In the genomic region with DNA sequence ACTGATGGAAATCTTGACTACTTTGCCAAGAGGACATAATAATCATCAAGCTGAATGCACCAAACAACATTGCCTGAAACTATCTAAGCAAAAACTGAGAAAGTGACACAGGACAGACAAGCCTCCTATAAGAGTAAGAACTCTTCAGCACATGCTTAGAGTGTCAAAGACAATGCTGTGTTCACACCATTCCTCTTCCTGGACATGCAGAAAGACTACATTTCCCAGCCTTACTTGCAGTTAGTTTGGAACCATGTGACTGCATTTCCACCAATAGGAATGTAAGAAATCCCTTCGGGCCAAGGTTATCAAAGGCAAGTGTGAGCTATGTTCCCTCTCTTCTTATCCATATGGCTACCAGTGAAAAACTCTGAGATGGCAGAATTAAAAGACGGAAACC, we compare ENCODE assay signal across 11 cellular contexts. TPM values are rescaled to one million over a fixed set of nuclear protein-coding genes. Genes with fewer than 3 reads are reported as not detected.
"Had no signal": no experiment of that assay in that cellular context is flagged by ENCODE, and none has a peak within 500 bp of the region (broad histone marks: within the 10 kb centered on the region; RNA-seq: fewer than 3 reads in every experiment).

No MANE protein-coding gene starts in this region.

RNA-seq across cellular contexts. Expression of a gene that starts 51.6 kb away (rescaled TPM):
- total RNA-seq: activated CD4-positive, alpha-beta memory T cell treated with anti-CD3 and anti-CD28 coated beads, Interleukin-2, amount 10 ng/mL, durations not matched to agents 7 days and 5 days; activated CD4-positive, alpha-beta T cell treated with anti-CD3 and anti-CD28 coated beads, Interleukin-2, amount 10 ng/mL, durations not matched to agents 7 days and 5 days; activated naive CD4-positive, alpha-beta T cell treated with anti-CD3 and anti-CD28 coated beads, Interleukin-2, amount 50 U/mL, for 72 hours; activated naive CD8-positive, alpha-beta T cell treated with anti-CD3 and anti-CD28 coated beads, Interleukin-2, amount 10 ng/mL, durations not matched to agents 7 days and 5 days; activated T-cell treated with anti-CD3 and anti-CD28 coated beads, Interleukin-2, amount 50 U/mL, for 72 hours; ascending aorta; bronchial epithelial cell; cerebellum had no signal

RNA-seq across cellular contexts. Expression of a gene that starts 54.7 kb away (rescaled TPM):
- total RNA-seq: activated CD4-positive, alpha-beta memory T cell treated with anti-CD3 and anti-CD28 coated beads, Interleukin-2, amount 10 ng/mL, durations not matched to agents 7 days and 5 days; activated CD4-positive, alpha-beta T cell treated with anti-CD3 and anti-CD28 coated beads, Interleukin-2, amount 10 ng/mL, durations not matched to agents 7 days and 5 days; activated naive CD4-positive, alpha-beta T cell treated with anti-CD3 and anti-CD28 coated beads, Interleukin-2, amount 50 U/mL, for 72 hours; activated naive CD8-positive, alpha-beta T cell treated with anti-CD3 and anti-CD28 coated beads, Interleukin-2, amount 10 ng/mL, durations not matched to agents 7 days and 5 days; activated T-cell treated with anti-CD3 and anti-CD28 coated beads, Interleukin-2, amount 50 U/mL, for 72 hours; bronchial epithelial cell; cerebellum; esophagus muscularis mucosa; foreskin keratinocyte had no signal
- polyA plus RNA-seq: foreskin keratinocyte, heart left ventricle had no signal
